In genomic region chr15:52678036-52678467, GRCh38 we compare ENCODE assay signal across 8 cellular contexts. TPM values are rescaled to one million over a fixed set of nuclear protein-coding genes. Genes with fewer than 3 reads are reported as not detected.
A peak's percentile ranks its signal among the peaks of the same experiment; 100 is the strongest.
DNase-seq lines count a peak whose midpoint lies in the region; ATAC-seq, FAIRE-seq and TF ChIP-seq lines count a peak whose summit lies in the region.

No MANE protein-coding gene starts in this region.

- H3K27me3 Mint-ChIP-seq in activated T-helper 17 cell treated with anti-CD3 and anti-CD28 coated beads, Interleukin-2, amount 50 U/mL, for 72 hours, result no peaks in the 10 kb centered on the region
- peaks cover 23% of the 10 kb centered on the region for H3K27me3 Mint-ChIP-seq in nephron progenitor cell (ENCODE audit: low read depth, poor library complexity)

- DNase-seq in GM12891 (ENCODE audit: insufficient read length, low spot score), result no peak
- DNase-seq in OCI-M1 (lab: John Stamatoyannopoulos, UW), result peak; percentile 84
- DNase-seq in fibroblast of the conjunctiva (ENCODE audit: low read depth), result peak; percentile 46
- peak; percentile 35 for DNase-seq in nephron progenitor cell
- peak; percentile 56 for DNase-seq in stromal cell of bone marrow (ENCODE audit: low read depth)

- peaks cover 51% of the 10 kb centered on the region for H3K36me3 Mint-ChIP-seq in activated T-helper 17 cell treated with anti-CD3 and anti-CD28 coated beads, Interleukin-2, amount 50 U/mL, for 72 hours (ENCODE audit: low read depth)
- H3K36me3 Mint-ChIP-seq in nephron progenitor cell (ENCODE audit: low read depth), result peaks cover 21% of the 10 kb centered on the region

- TF ChIP-seq CTCF in 22Rv1 (IDR thresholded peaks at IDR 0.05) (no peak), nephron progenitor cell (IDR thresholded peaks at IDR 0.05) (no peak)

- H3K27ac ChIP-seq in 22Rv1, result peak overlapping the region; percentile 92

- FAIRE-seq in GM12891 (lab: Jason Lieb, UNC), result peak; percentile 77

- peak overlapping the region; percentile 98 for H3K27ac Mint-ChIP-seq in activated T-helper 17 cell treated with anti-CD3 and anti-CD28 coated beads, Interleukin-2, amount 50 U/mL, for 72 hours
- H3K27ac Mint-ChIP-seq in nephron progenitor cell, result peak overlapping the region; percentile 88

- peak overlapping the region; percentile 98 for H3K4me3 Mint-ChIP-seq in activated T-helper 17 cell treated with anti-CD3 and anti-CD28 coated beads, Interleukin-2, amount 50 U/mL, for 72 hours
- H3K4me3 Mint-ChIP-seq in nephron progenitor cell, result peak overlapping the region; percentile 94

- peak; percentile 30 for ATAC-seq in HG03025 (IDR thresholded peaks at IDR 0.05; ENCODE audit: low FRiP score, unreplicated experiment)
- peak; percentile 57 for ATAC-seq in activated T-helper 17 cell treated with anti-CD3 and anti-CD28 coated beads, Interleukin-2, amount 50 U/mL, for 72 hours (replicated peaks)

- H3K4me1 Mint-ChIP-seq in activated T-helper 17 cell treated with anti-CD3 and anti-CD28 coated beads, Interleukin-2, amount 50 U/mL, for 72 hours, result peaks cover 15% of the 10 kb centered on the region
- peaks cover 28% of the 10 kb centered on the region for H3K4me1 Mint-ChIP-seq in nephron progenitor cell

- H3K9me3 Mint-ChIP-seq in activated T-helper 17 cell treated with anti-CD3 and anti-CD28 coated beads, Interleukin-2, amount 50 U/mL, for 72 hours, result no peaks in the 10 kb centered on the region
- no peaks in the 10 kb centered on the region for H3K9me3 Mint-ChIP-seq in nephron progenitor cell

- no peak for TF ChIP-seq POLR2A in GM12891 (IDR thresholded peaks at IDR 0.05; ENCODE audit: low read depth, low read length)

TF ChIP-seq in GM12891, 5 proteins besides CTCF, POLR2A, EP300 and RAD21:
- TF ChIP-seq PAX5 (IDR thresholded peaks at IDR 0.05; ENCODE audit: insufficient read depth, low read length, severe bottlenecking) (no peak), POU2F2 (IDR thresholded peaks at IDR 0.05; ENCODE audit: low read depth, low read length) (no peak), POLR2AphosphoS5 (IDR thresholded peaks at IDR 0.05; ENCODE audit: low read depth, low read length) (no peak), TAF1 (IDR thresholded peaks at IDR 0.05; ENCODE audit: low read depth, low read length) (no peak), SPI1 (IDR thresholded peaks at IDR 0.05; ENCODE audit: low read depth, low read length) (no peak)

RNA-seq across cellular contexts. Expression of gene ATOSA, which starts 1.1 kb away (rescaled TPM):
- 7.9 TPM for polyA plus RNA-seq in GM12891 (2012; ENCODE audit: low read depth, missing spikeins)
- 10 to 100 TPM; 30.7 to 40.6 TPM for total RNA-seq in activated T-helper 17 cell treated with anti-CD3 and anti-CD28 coated beads, Interleukin-2, amount 50 U/mL, for 72 hours
